In the genomic region with DNA sequence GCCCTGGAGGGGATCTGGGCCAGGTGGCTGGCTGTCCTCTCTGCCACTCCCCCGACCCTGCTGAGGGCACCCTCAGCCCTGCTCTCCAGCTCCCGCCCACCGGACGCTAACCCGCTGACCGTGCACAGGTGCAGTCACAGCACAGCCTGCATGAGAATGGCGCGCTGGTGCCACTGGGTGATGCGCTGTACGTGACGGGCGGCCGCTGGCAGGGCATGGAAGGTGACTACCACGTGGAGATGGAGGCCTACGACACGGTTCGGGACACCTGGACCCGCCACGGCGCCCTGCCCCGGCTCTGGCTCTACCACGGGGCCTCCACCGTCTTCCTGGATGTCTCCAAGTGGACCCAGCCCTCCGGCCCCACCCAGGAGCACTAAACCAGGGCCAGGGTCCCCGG, we compare ENCODE assay signal across 21 cellular contexts. TPM values are rescaled to one million over a fixed set of nuclear protein-coding genes. Genes with fewer than 3 reads are reported as not detected.
"Had no signal": no experiment of that assay in that cellular context is flagged by ENCODE, and none has a peak within 500 bp of the region (broad histone marks: within the 10 kb centered on the region; RNA-seq: fewer than 3 reads in every experiment).

No MANE protein-coding gene starts in this region.

- FAIRE-seq: endometrium, frontal cortex, keratinocyte had no signal

- H3K27me3 ChIP-seq: esophagus squamous epithelium, testis, tibial artery had no signal

- H3K36me3 ChIP-seq: esophagus squamous epithelium, lower lobe of right lung had no signal

- DNase-seq: cortex of kidney; effector memory CD8-positive, alpha-beta T cell; erythroblast; esophagus squamous epithelium; head of caudate nucleus; left ventricle myocardium superior; lower lobe of right lung; naive B cell; stimulated activated CD4-positive, alpha-beta T cell treated with anti-CD3 and anti-CD28 coated beads, Interleukin-2, amount 100 ng/mL, for 24 hours; stimulated activated CD4-positive, alpha-beta T cell treated with anti-CD3 and anti-CD28 coated beads, Interleukin-4, amount 100 ng/mL, for 24 hours; stimulated activated naive CD8-positive, alpha-beta T cell treated with anti-CD3 and anti-CD28 coated beads, Interleukin-15, Interleukin-2, amounts not matched to agents 100 U/mL and 50 U/mL, for 24 hours; testis; tibial artery had no signal

- H3K79me2 ChIP-seq: parathyroid adenoma had no signal

- H2AFZ ChIP-seq: parathyroid adenoma had no signal

- H3K9me3 ChIP-seq: esophagus squamous epithelium, lower lobe of right lung, testis, tibial artery had no signal

- H3K27ac ChIP-seq: esophagus squamous epithelium, lower lobe of right lung, parathyroid adenoma, testis, tibial artery had no signal

- ATAC-seq: effector memory CD8-positive, alpha-beta T cell; left ventricle myocardium superior; natural killer cell treated with Interleukin-12 subunit alpha and Interleukin-12 subunit beta and Interleukin-15 and Interleukin-18, amount 100 ng/mL, for 72 hours; stimulated activated effector memory CD8-positive, alpha-beta T cell treated with anti-CD3 and anti-CD28 coated beads, Interleukin-12 subunit alpha, Interleukin-12 subunit beta, amount 100 ng/mL, for 72 hours; stimulated activated naive CD8-positive, alpha-beta T cell treated with anti-CD3 and anti-CD28 coated beads, Interleukin-15, Interleukin-2, amounts not matched to agents 100 U/mL and 50 U/mL, for 24 hours had no signal

- H3K4me1 ChIP-seq: lower lobe of right lung, parathyroid adenoma, testis, tibial artery had no signal

- H3K9ac ChIP-seq: parathyroid adenoma had no signal

- H3K4me3 ChIP-seq: esophagus squamous epithelium, lower lobe of right lung, testis, tibial artery had no signal

RNA-seq across cellular contexts. Expression of a gene that starts 8.1 kb away (rescaled TPM):
- total RNA-seq: left ventricle myocardium superior, lower lobe of right lung had no signal

RNA-seq across cellular contexts. Expression of a gene that starts 12.2 kb away (rescaled TPM):
- total RNA-seq: dermis microvascular lymphatic vessel endothelial cell; mononuclear cell; natural killer cell treated with Interleukin-12 subunit alpha and Interleukin-12 subunit beta and Interleukin-15 and Interleukin-18, amount 100 ng/mL, for 72 hours had no signal
- polyA plus RNA-seq: keratinocyte had no signal

RNA-seq across cellular contexts. Expression of a gene that starts 50.5 kb away (rescaled TPM):
- total RNA-seq: dermis microvascular lymphatic vessel endothelial cell, left ventricle myocardium superior had no signal
